ENCODE assay signal across 9 cellular contexts in genomic region chr19:10271543-10272086, GRCh38. TPM values are rescaled to one million over a fixed set of nuclear protein-coding genes. Genes with fewer than 3 reads are reported as not detected.
DNase-seq lines count a peak whose midpoint lies in the region; ATAC-seq lines count a peak whose summit lies in the region.
"Had no signal": no experiment of that assay in that cellular context is flagged by ENCODE, and none has a peak within 500 bp of the region (broad histone marks: within the 10 kb centered on the region; RNA-seq: fewer than 3 reads in every experiment).

No MANE protein-coding gene starts in this region.

- ATAC-seq in GM21528 (IDR thresholded peaks at IDR 0.05; ENCODE audit: low FRiP score, unreplicated experiment) = peak; percentile 7
- no peak for ATAC-seq in HG03025 (IDR thresholded peaks at IDR 0.05; ENCODE audit: low FRiP score, unreplicated experiment)

- no peaks in the 10 kb centered on the region for H3K36me3 ChIP-seq in endocrine pancreas (ENCODE audit: control insufficient read depth, insufficient read depth, low read length)

- H3K9ac ChIP-seq in endocrine pancreas (ENCODE audit: control insufficient read depth, insufficient read depth, low read length) = no peak overlapping the region

- H3K4me3 ChIP-seq in endocrine pancreas (ENCODE audit: control insufficient read depth, insufficient read depth, low read length) = peak overlapping the region; percentile 14

- no peaks in the 10 kb centered on the region for H3K4me1 ChIP-seq in endocrine pancreas (ENCODE audit: control insufficient read depth, insufficient read depth, low read length)

- no peaks in the 10 kb centered on the region for H3K9me3 ChIP-seq in endocrine pancreas (ENCODE audit: control insufficient read depth, low read length)

- DNase-seq in EH (ENCODE audit: low read depth) = peak; percentile 48
- DNase-seq in RPMI7951 (ENCODE audit: low read depth) = peak; percentile 61
- peak; percentile 30 for DNase-seq in pons (ENCODE audit: low spot score)
- DNase-seq in NCI-H1092 treated with DMSO at 0.1 percent for 48 hours (lab: John Stamatoyannopoulos, UW) = no peak
- no peak for DNase-seq in putamen (ENCODE audit: low spot score)

- H3K27me3 ChIP-seq in endocrine pancreas (ENCODE audit: control insufficient read depth, insufficient read depth, low read length) = no peaks in the 10 kb centered on the region

RNA-seq across cellular contexts. Expression of gene ICAM1, which starts 0.7 kb away (rescaled TPM):
- 75.1 and 81.1 TPM in 2 replicates for total RNA-seq in RPMI7951 (2014; rRNA removed; shearing (Covaris generic))

RNA-seq across cellular contexts. Expression of gene ICAM4, which starts 15.1 kb away (rescaled TPM):
- total RNA-seq in RPMI7951 (2014; rRNA removed; shearing (Covaris generic)) = 0.24 and 0.39 TPM in 2 replicates
- total RNA-seq: NCI-H460 had no signal

RNA-seq across cellular contexts. Expression of gene ICAM5, which starts 18.1 kb away (rescaled TPM):
- 12.0 and 15.8 TPM in 2 replicates for total RNA-seq in RPMI7951 (2014; rRNA removed; shearing (Covaris generic))

RNA-seq across cellular contexts. Expression of gene MRPL4, which starts 19.6 kb away (rescaled TPM):
- 57.6 and 71.7 TPM in 2 replicates for total RNA-seq in RPMI7951 (2014; rRNA removed; shearing (Covaris generic))

RNA-seq across cellular contexts. Expression of gene ZGLP1, which starts 38.0 kb away (rescaled TPM):
- 0.88 and 1.2 TPM in 2 replicates for total RNA-seq in RPMI7951 (2014; rRNA removed; shearing (Covaris generic))

Comparison
In these comparisons a context has a peak if more than half of its experiments do, and no peak if none do; other contexts are left out.
1. DNase-seq: peak in EH (single experiment), RPMI7951 (single experiment) and pons (single experiment); none in NCI-H1092 treated with DMSO at 0.1 percent for 48 hours (single experiment) and putamen (single experiment).